8 cellular contexts compared by ENCODE assay signal in genomic region chr18:63422862-63423304, GRCh38. TPM values are rescaled to one million over a fixed set of nuclear protein-coding genes. Genes with fewer than 3 reads are reported as not detected.
DNase-seq lines count a peak whose midpoint lies in the region; ATAC-seq and TF ChIP-seq lines count a peak whose summit lies in the region.

No MANE protein-coding gene starts in this region.

- no peaks in the 10 kb centered on the region for H3K9me3 ChIP-seq in liver (ENCODE audit: control insufficient read depth in 4 of 4, low read length in 3 of 4)
- no peaks in the 10 kb centered on the region for H3K9me3 ChIP-seq in tibial artery

- WGBS in liver = 2% methylated on average over 27 of the region's 27 CpGs

- no peaks in the 10 kb centered on the region for H3K9me3 Mint-ChIP-seq in MCF 10A (ENCODE audit: unreplicated experiment)

- DNase-seq in DMS53 treated with DMSO at 0.1 percent for 48 hours (lab: John Stamatoyannopoulos, UW; ENCODE audit: unreplicated experiment) (peak; percentile 54), HL-60 (ENCODE audit: low read depth in 1 of 2, low spot score in 1 of 2) (no peak), MCF 10A (ENCODE audit: unreplicated experiment) (no peak), tibial artery (no peak), NCI-H774 (lab: John Stamatoyannopoulos, UW) (no peak), GM10248 (ENCODE audit: extremely low spot score) (no peak)

- TF ChIP-seq CTCF in HL-60 (IDR thresholded peaks at IDR 0.05; ENCODE audit: insufficient read depth, low read length) = no peak
- TF ChIP-seq CTCF in MCF 10A (IDR thresholded peaks at IDR 0.05; ENCODE audit: unreplicated experiment) = no peak
- no peak for TF ChIP-seq CTCF in liver (IDR thresholded peaks at IDR 0.05; ENCODE audit: low read depth, low read length, missing input control)
- TF ChIP-seq CTCF in tibial artery (IDR thresholded peaks at IDR 0.05) = no peak
- no peak for TF ChIP-seq CTCF in GM10248 (IDR thresholded peaks at IDR 0.05; ENCODE audit: control extremely low read depth, extremely low read depth, low read depth, missing control alignments)

- no peak for TF ChIP-seq RAD21 in liver (IDR thresholded peaks at IDR 0.05)

- no peaks in the 10 kb centered on the region for H3K27me3 Mint-ChIP-seq in MCF 10A (ENCODE audit: insufficient read depth, unreplicated experiment)

- H3K27ac Mint-ChIP-seq in MCF 10A (ENCODE audit: low read depth, unreplicated experiment) = peak overlapping the region; percentile 100

- peaks cover 16% of the 10 kb centered on the region for H3K4me1 Mint-ChIP-seq in MCF 10A (ENCODE audit: insufficient read depth, unreplicated experiment)

- no peaks in the 10 kb centered on the region for H3K27me3 ChIP-seq in HL-60 (ENCODE audit: insufficient read depth, poor library complexity, severe bottlenecking)
- H3K27me3 ChIP-seq in liver (ENCODE audit: control insufficient read depth in 4 of 4, insufficient read depth in 4 of 4, low read length in 3 of 4) = no peaks in the 10 kb centered on the region
- no peaks in the 10 kb centered on the region for H3K27me3 ChIP-seq in tibial artery

- peak overlapping the region; percentile 92 for H3K27ac ChIP-seq in HL-60 (replicated peaks)
- H3K27ac ChIP-seq in liver (ENCODE audit: low read depth in 1 of 2, low read length in 2 of 2) = peak overlapping the region; percentile 91 to 94
- peak overlapping the region; percentile 90 to 95 for H3K27ac ChIP-seq in tibial artery

- CTCF ChIA-PET in MCF 10A (lab: Yijun Ruan, JAX) = interaction anchor here (0.6 to 8.8 kb wide), 4 partner anchors 15 to 397 kb away, joined by 3 to 63 read pairs (median 3); no protein-coding TSS in a partner anchor
- CTCF ChIA-PET in GM10248 (lab: Yijun Ruan, JAX) = interaction anchor here (0.7 to 6.2 kb wide), 5 partner anchors 9 to 71 kb away, joined by 3 to 68 read pairs (median 3); no protein-coding TSS in a partner anchor

- H3K4me3 ChIP-seq in HL-60 (replicated peaks; ENCODE audit: insufficient read depth, low read length) (peak overlapping the region; percentile 99), liver (ENCODE audit: low read depth in 1 of 3, low read length in 3 of 3) (peak overlapping the region; percentile 74 to 88 (median 83)), tibial artery (peak overlapping the region; percentile 78 to 90)

- peak; percentile 37 for ATAC-seq in GM21390 (IDR thresholded peaks at IDR 0.05; ENCODE audit: unreplicated experiment)

- peak overlapping the region; percentile 91 for H3K4me3 Mint-ChIP-seq in MCF 10A (ENCODE audit: unreplicated experiment)

- H3K9ac ChIP-seq in liver (ENCODE audit: low read depth in 1 of 2, low read length in 2 of 2) = peak overlapping the region; percentile 77 to 90

- intact Hi-C loops in MCF 10A (cut with micrococcal nuclease) (loop anchor here (1.0 kb wide), 1 partner anchor 56 kb away; the partner anchor contains the start of gene KDSR), tibial artery (cut with DNase I; ENCODE audit: low total_unique reads) (loop anchor here (1.0 to 10.0 kb wide), 3 partner anchors 57 to 898 kb away; partner anchors contain the start of gene ZCCHC2)

- H3K36me3 ChIP-seq in liver (ENCODE audit: control insufficient read depth in 4 of 4, insufficient read depth in 3 of 4, low read depth in 1 of 4, low read length in 3 of 4) (peaks cover 0 to 3% (median 2%) of the 10 kb centered on the region in 4 donors), tibial artery (peaks cover 5 to 11% (median 9%) of the 10 kb centered on the region in 3 donors)

- POLR2A ChIA-PET in MCF 10A (lab: Yijun Ruan, JAX) (interaction anchor here (0.6 to 11.6 kb wide), 19 partner anchors 9 to 298 kb away, joined by 3 to 270 read pairs (median 5); partner anchors contain the start of genes KDSR and SERPINB5), GM10248 (lab: Yijun Ruan, JAX) (interaction anchor here (0.6 to 1.0 kb wide), 2 partner anchors 11 to 894 kb away, joined by 3 to 5 read pairs; no protein-coding TSS in a partner anchor)

- H3K4me1 ChIP-seq in liver (ENCODE audit: control insufficient read depth in 4 of 4, insufficient read depth in 4 of 4, low read length in 3 of 4) = peaks cover 2 to 19% (median 12%) of the 10 kb centered on the region in 4 donors
- H3K4me1 ChIP-seq in tibial artery = peaks cover 0 to 35% (median 17%) of the 10 kb centered on the region in 4 donors

- BruUV-seq in MCF 10A (replicated peaks; lab: Mats Ljungman, UMichigan) = TSS peak; percentile 90

- H3K36me3 Mint-ChIP-seq in MCF 10A (ENCODE audit: insufficient read depth, unreplicated experiment) = peaks cover 36% of the 10 kb centered on the region

TF ChIP-seq in liver, 16 proteins besides CTCF, POLR2A, EP300 and RAD21:
- TF ChIP-seq ATF3 (IDR thresholded peaks at IDR 0.05) (no peak), JUND (IDR thresholded peaks at IDR 0.05) (no peak), HNF4A (conservative IDR thresholded peaks at IDR 0.05) (no peak), TAF1 (conservative IDR thresholded peaks at IDR 0.05) (peak; percentile 19)

RNA-seq across cellular contexts. Expression of gene VPS4B, which starts 0.6 kb away (rescaled TPM):
- 67.8 and 89.8 TPM in 2 replicates for total RNA-seq in MCF 10A (2022)
- 10 to 100 TPM; 18.6 to 20.6 TPM for total RNA-seq in liver
- polyA plus RNA-seq in liver = 10 to 100 TPM; 12.2 to 17.7 TPM

RNA-seq across cellular contexts. Expression of gene SERPINB5, which starts 53.9 kb away (rescaled TPM):
- 254 and 330 TPM in 2 replicates for total RNA-seq in MCF 10A (2022)
- not detected for total RNA-seq in liver
- polyA plus RNA-seq in liver = under 1 TPM in 1 of 2 donors, not detected in 1; 0.05 TPM

RNA-seq across cellular contexts. Expression of gene KDSR, which starts 55.9 kb away (rescaled TPM):
- total RNA-seq in MCF 10A (2022) (97.4 and 108 TPM in 2 replicates), liver (10 to 100 TPM; 11.3 to 34.1 TPM)
- 10 to 100 TPM; 28.7 to 37.2 TPM for polyA plus RNA-seq in liver

Comparison
In these comparisons a context has a peak if more than half of its experiments do, and no peak if none do; other contexts are left out.
1. RNA of gene SERPINB5, which starts 53.9 kb away (total RNA-seq): 254 to 330 TPM in MCF 10A; not detected in liver; every median in the first group is over 100 times any median in the second.
2. Peak in every context shown above with its lines, with median percentiles within 50 percentile points of each other: H3K27ac ChIP-seq and H3K4me3 ChIP-seq.